10 cellular contexts compared by ENCODE assay signal in genomic region chr7:139798221-139798620, GRCh38. TPM values are rescaled to one million over a fixed set of nuclear protein-coding genes. Genes with fewer than 3 reads are reported as not detected.
DNase-seq lines count a peak whose midpoint lies in the region; ATAC-seq and TF ChIP-seq lines count a peak whose summit lies in the region.
"Had no signal": no experiment of that assay in that cellular context is flagged by ENCODE, and none has a peak within 500 bp of the region (broad histone marks: within the 10 kb centered on the region; RNA-seq: fewer than 3 reads in every experiment).

No MANE protein-coding gene starts in this region.

- intact Hi-C loops in activated CD4-positive, alpha-beta memory T cell treated with anti-CD3 and anti-CD28 coated beads for 36 hours (cut with micrococcal nuclease) = loop anchor here (2.0 kb wide), 1 partner anchor 23 kb away; no protein-coding TSS in a partner anchor

- peaks cover 9% of the 10 kb centered on the region for H3K9me3 Mint-ChIP-seq in activated CD4-positive, alpha-beta memory T cell treated with anti-CD3 and anti-CD28 coated beads for 36 hours
- H3K9me3 Mint-ChIP-seq in activated CD4-positive, alpha-beta memory T cell treated with anti-CD3 and anti-CD28 coated beads, Interleukin-2, amount 10 ng/mL, durations not matched to agents 7 days and 5 days = peaks cover 11% of the 10 kb centered on the region

- POLR2A ChIA-PET in activated CD4-positive, alpha-beta memory T cell treated with anti-CD3 and anti-CD28 coated beads for 36 hours (lab: Charles Lee) = no interaction called here
- POLR2A ChIA-PET in activated CD4-positive, alpha-beta memory T cell treated with anti-CD3 and anti-CD28 coated beads, Interleukin-2, amount 10 ng/mL, durations not matched to agents 7 days and 5 days (lab: Charles Lee) = no interaction called here

- TF ChIP-seq CTCF in thoracic aorta (IDR thresholded peaks at IDR 0.05) = no peak

- H3K27me3 Mint-ChIP-seq in activated CD4-positive, alpha-beta memory T cell treated with anti-CD3 and anti-CD28 coated beads for 36 hours = no peaks in the 10 kb centered on the region
- H3K27me3 Mint-ChIP-seq in activated CD4-positive, alpha-beta memory T cell treated with anti-CD3 and anti-CD28 coated beads, Interleukin-2, amount 10 ng/mL, durations not matched to agents 7 days and 5 days = peaks cover 8% of the 10 kb centered on the region

- no peak overlapping the region for H3K27ac ChIP-seq in thoracic aorta

- H3K4me1 Mint-ChIP-seq in activated CD4-positive, alpha-beta memory T cell treated with anti-CD3 and anti-CD28 coated beads for 36 hours (ENCODE audit: low read depth) = peaks cover 13% of the 10 kb centered on the region
- H3K4me1 Mint-ChIP-seq in activated CD4-positive, alpha-beta memory T cell treated with anti-CD3 and anti-CD28 coated beads, Interleukin-2, amount 10 ng/mL, durations not matched to agents 7 days and 5 days = peaks cover 20% of the 10 kb centered on the region

- peak overlapping the region; percentile 19 for H3K4me3 ChIP-seq in thoracic aorta

- H3K27me3 ChIP-seq in thoracic aorta (replicated peaks; ENCODE audit: insufficient read depth) = no peaks in the 10 kb centered on the region

- no peaks in the 10 kb centered on the region for H3K9me3 ChIP-seq in thoracic aorta

- DNase-seq in activated CD4-positive, alpha-beta memory T cell treated with anti-CD3 and anti-CD28 coated beads for 36 hours = peak; percentile 35
- no peak for DNase-seq in activated CD4-positive, alpha-beta memory T cell treated with anti-CD3 and anti-CD28 coated beads, Interleukin-2, amount 10 ng/mL, durations not matched to agents 7 days and 5 days
- DNase-seq in astrocyte of the hippocampus (ENCODE audit: low read depth, low spot score) (peak; percentile 31), thoracic aorta (ENCODE audit: low spot score) (no peak), NK-92 (lab: John Stamatoyannopoulos, UW; ENCODE audit: unreplicated experiment) (no peak), retina (no peak)
- DNase-seq: NCI-H1092, Right ventricle myocardium superior had no signal

- peaks cover 3% of the 10 kb centered on the region for H3K36me3 Mint-ChIP-seq in activated CD4-positive, alpha-beta memory T cell treated with anti-CD3 and anti-CD28 coated beads for 36 hours
- peaks cover 10% of the 10 kb centered on the region for H3K36me3 Mint-ChIP-seq in activated CD4-positive, alpha-beta memory T cell treated with anti-CD3 and anti-CD28 coated beads, Interleukin-2, amount 10 ng/mL, durations not matched to agents 7 days and 5 days (ENCODE audit: low read depth)

- H3K4me3 Mint-ChIP-seq in activated CD4-positive, alpha-beta memory T cell treated with anti-CD3 and anti-CD28 coated beads for 36 hours = no peak overlapping the region
- no peak overlapping the region for H3K4me3 Mint-ChIP-seq in activated CD4-positive, alpha-beta memory T cell treated with anti-CD3 and anti-CD28 coated beads, Interleukin-2, amount 10 ng/mL, durations not matched to agents 7 days and 5 days

- H3K36me3 ChIP-seq in thoracic aorta = no peaks in the 10 kb centered on the region

- CTCF ChIA-PET in activated CD4-positive, alpha-beta memory T cell treated with anti-CD3 and anti-CD28 coated beads for 36 hours (lab: Charles Lee) = no interaction called here
- CTCF ChIA-PET in activated CD4-positive, alpha-beta memory T cell treated with anti-CD3 and anti-CD28 coated beads, Interleukin-2, amount 10 ng/mL, durations not matched to agents 7 days and 5 days (lab: Charles Lee) = no interaction called here

- peak; percentile 84 for ATAC-seq in HG02870 (IDR thresholded peaks at IDR 0.05; ENCODE audit: unreplicated experiment)
- ATAC-seq in thoracic aorta (ENCODE audit: insufficient number of reproducible peaks, low FRiP score, low read depth) = no peak
- ATAC-seq in GM19035 (IDR thresholded peaks at IDR 0.05; ENCODE audit: unreplicated experiment) = no peak

- H3K4me1 ChIP-seq in thoracic aorta (ENCODE audit: control insufficient read depth in 1 of 2, low read depth in 2 of 2) = peaks cover 0 to 6% of the 10 kb centered on the region in 2 donors

- no peak overlapping the region for H3K27ac Mint-ChIP-seq in activated CD4-positive, alpha-beta memory T cell treated with anti-CD3 and anti-CD28 coated beads for 36 hours
- H3K27ac Mint-ChIP-seq in activated CD4-positive, alpha-beta memory T cell treated with anti-CD3 and anti-CD28 coated beads, Interleukin-2, amount 10 ng/mL, durations not matched to agents 7 days and 5 days = no peak overlapping the region

RNA-seq across cellular contexts. Expression of gene HIPK2, which starts 20.4 kb away (rescaled TPM):
- 10 to 100 TPM; 18.9 to 19.1 TPM for total RNA-seq in activated CD4-positive, alpha-beta memory T cell treated with anti-CD3 and anti-CD28 coated beads for 36 hours
- total RNA-seq in activated CD4-positive, alpha-beta memory T cell treated with anti-CD3 and anti-CD28 coated beads, Interleukin-2, amount 10 ng/mL, durations not matched to agents 7 days and 5 days = 10 to 100 TPM; 24.0 to 25.2 TPM
- 10 to 100 TPM; 49.4 to 68.5 TPM for total RNA-seq in thoracic aorta

RNA-seq across cellular contexts. Expression of gene TBXAS1, which starts 30.8 kb away (rescaled TPM):
- 1 to 10 TPM; 4.8 to 5.3 TPM for total RNA-seq in activated CD4-positive, alpha-beta memory T cell treated with anti-CD3 and anti-CD28 coated beads for 36 hours
- 10 to 100 TPM; 27.4 to 28.7 TPM for total RNA-seq in activated CD4-positive, alpha-beta memory T cell treated with anti-CD3 and anti-CD28 coated beads, Interleukin-2, amount 10 ng/mL, durations not matched to agents 7 days and 5 days
- total RNA-seq in thoracic aorta = 10 to 100 TPM; 30.1 to 66.6 TPM

Comparison
In these comparisons a context has a peak if more than half of its experiments do, and no peak if none do; other contexts are left out.
1. DNase-seq: peak in activated CD4-positive, alpha-beta memory T cell treated with anti-CD3 and anti-CD28 coated beads for 36 hours (single experiment) and astrocyte of the hippocampus (single experiment); none in activated CD4-positive, alpha-beta memory T cell treated with anti-CD3 and anti-CD28 coated beads, Interleukin-2, amount 10 ng/mL, durations not matched to agents 7 days and 5 days (single experiment), thoracic aorta (single experiment), NK-92 (single experiment) and retina (single experiment).
2. RNA of gene TBXAS1, which starts 30.8 kb away (total RNA-seq): 30.1 to 66.6 TPM in thoracic aorta and 27.4 to 28.7 TPM in activated CD4-positive, alpha-beta memory T cell treated with anti-CD3 and anti-CD28 coated beads, Interleukin-2, amount 10 ng/mL, durations not matched to agents 7 days and 5 days; 4.8 to 5.3 TPM in activated CD4-positive, alpha-beta memory T cell treated with anti-CD3 and anti-CD28 coated beads for 36 hours; every median in the first group is over 4 times any median in the second.